Comparison of ENCODE assay signal across 8 cellular contexts in the genomic region with DNA sequence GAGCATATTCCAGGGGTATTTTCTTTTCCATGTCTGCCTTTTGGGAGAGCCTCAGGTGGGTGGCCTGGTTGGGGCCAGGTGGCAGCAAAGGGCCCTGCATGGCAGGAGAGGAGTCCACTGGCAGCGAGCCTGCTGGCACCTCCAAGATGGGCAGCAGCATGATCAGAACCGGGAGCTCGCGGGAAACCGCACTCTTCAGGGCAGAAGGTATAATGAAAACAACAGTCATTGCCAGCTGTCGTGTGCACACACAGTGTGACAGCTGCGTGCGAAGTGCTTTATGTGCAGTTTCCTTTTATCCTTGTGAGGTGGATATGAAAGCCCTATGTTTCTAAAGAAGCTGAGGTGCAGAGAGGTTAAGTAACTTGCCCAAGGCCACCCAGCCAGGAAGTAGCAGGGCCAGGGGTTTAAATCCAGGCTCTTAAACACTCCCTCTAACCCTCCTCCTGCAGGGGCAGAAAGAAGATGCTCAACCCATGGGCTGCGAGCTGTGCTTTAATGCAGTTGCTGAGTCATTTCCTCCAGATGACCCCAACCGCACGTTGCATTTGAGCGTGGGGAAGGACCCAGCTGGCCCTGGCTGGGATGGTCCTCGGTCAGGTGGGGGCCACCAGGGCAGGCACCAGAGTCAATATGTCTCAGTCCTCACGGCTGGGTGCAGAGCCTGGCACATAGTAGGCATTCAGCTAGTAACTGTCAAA.
DNase-seq lines count a peak whose midpoint lies in the region; ATAC-seq and TF ChIP-seq lines count a peak whose summit lies in the region.

No MANE protein-coding gene starts in this region.

- H3K9me3 Mint-ChIP-seq in activated CD8-positive, alpha-beta T cell treated with anti-CD3 and anti-CD28 coated beads, Interleukin-2, amount 10 ng/mL, durations not matched to agents 7 days and 5 days (ENCODE audit: insufficient read depth) = no peaks in the 10 kb centered on the region

- peaks cover 35 to 36% of the 10 kb centered on the region in 2 experiments for H3K4me1 ChIP-seq in neutrophil (ENCODE audit: control insufficient read depth in 1 of 2, insufficient read depth in 1 of 2, low read depth in 1 of 2, low read length in 1 of 2)
- peaks cover 0 to 3% of the 10 kb centered on the region in 2 donors for H3K4me1 ChIP-seq in gastrocnemius medialis

- in situ Hi-C loops in gastrocnemius medialis (cut with MboI; ENCODE audit: low sequenced_read_pairs in 4 of 4) = no loop called here

- H3K36me3 ChIP-seq in neutrophil = no peaks in the 10 kb centered on the region
- no peaks in the 10 kb centered on the region for H3K36me3 ChIP-seq in gastrocnemius medialis

- no peak overlapping the region for H3K27ac Mint-ChIP-seq in activated CD8-positive, alpha-beta T cell treated with anti-CD3 and anti-CD28 coated beads, Interleukin-2, amount 10 ng/mL, durations not matched to agents 7 days and 5 days

- H3K27ac ChIP-seq in neutrophil (peak overlapping the region; percentile 47), gastrocnemius medialis (no peak overlapping the region)

- no peaks in the 10 kb centered on the region for H3K9me3 ChIP-seq in neutrophil
- no peaks in the 10 kb centered on the region for H3K9me3 ChIP-seq in gastrocnemius medialis

- peaks cover 12% of the 10 kb centered on the region for H3K4me1 Mint-ChIP-seq in activated CD8-positive, alpha-beta T cell treated with anti-CD3 and anti-CD28 coated beads, Interleukin-2, amount 10 ng/mL, durations not matched to agents 7 days and 5 days (ENCODE audit: low read depth)

- no peaks in the 10 kb centered on the region for H3K27me3 Mint-ChIP-seq in activated CD8-positive, alpha-beta T cell treated with anti-CD3 and anti-CD28 coated beads, Interleukin-2, amount 10 ng/mL, durations not matched to agents 7 days and 5 days (ENCODE audit: low read depth)

- peak; percentile 43 for ATAC-seq in GM19025 (IDR thresholded peaks at IDR 0.05; ENCODE audit: low read depth, unreplicated experiment)
- peak; percentile 43 for ATAC-seq in HG03103 (IDR thresholded peaks at IDR 0.05; ENCODE audit: low read depth, unreplicated experiment)
- ATAC-seq in activated CD8-positive, alpha-beta T cell treated with anti-CD3 and anti-CD28 coated beads, Interleukin-2, amount 10 ng/mL, durations not matched to agents 7 days and 5 days = peak; percentile 65
- no peak for ATAC-seq in gastrocnemius medialis
- ATAC-seq in GM19452 (IDR thresholded peaks at IDR 0.05; ENCODE audit: unreplicated experiment) = no peak

- intact Hi-C loops in gastrocnemius medialis (cut with DNase I; ENCODE audit: low total_unique reads) = no loop called here

- no peaks in the 10 kb centered on the region for H3K27me3 ChIP-seq in neutrophil
- no peaks in the 10 kb centered on the region for H3K27me3 ChIP-seq in gastrocnemius medialis

- peak; percentile 26 for DNase-seq in activated CD8-positive, alpha-beta T cell treated with anti-CD3 and anti-CD28 coated beads, Interleukin-2, amount 10 ng/mL, durations not matched to agents 7 days and 5 days
- DNase-seq in gastrocnemius medialis = no peak
- no peak for DNase-seq in stimulated activated CD4-positive, alpha-beta T cell treated with anti-CD3 and anti-CD28 coated beads, Interleukin-15, amount 100 ng/mL, for 24 hours
- DNase-seq in HPDE6-E6E7 (ENCODE audit: extremely low spot score) = no peak

- no peak overlapping the region for H3K4me3 Mint-ChIP-seq in activated CD8-positive, alpha-beta T cell treated with anti-CD3 and anti-CD28 coated beads, Interleukin-2, amount 10 ng/mL, durations not matched to agents 7 days and 5 days

- POLR2A ChIA-PET in activated CD8-positive, alpha-beta T cell treated with anti-CD3 and anti-CD28 coated beads, Interleukin-2, amount 10 ng/mL, durations not matched to agents 7 days and 5 days (lab: Charles Lee) = no interaction called here

- no peak overlapping the region for H3K4me3 ChIP-seq in neutrophil (ENCODE audit: low read depth in 1 of 2, low read length in 1 of 2)
- H3K4me3 ChIP-seq in gastrocnemius medialis = no peak overlapping the region

- TF ChIP-seq CTCF in neutrophil (IDR thresholded peaks at IDR 0.05) (no peak), gastrocnemius medialis (IDR thresholded peaks at IDR 0.05 in 4 of 5, conservative IDR thresholded peaks at IDR 0.05 in 1 of 5) (no peak)

- TF ChIP-seq POLR2A in gastrocnemius medialis (IDR thresholded peaks at IDR 0.05) = no peak

- H3K36me3 Mint-ChIP-seq in activated CD8-positive, alpha-beta T cell treated with anti-CD3 and anti-CD28 coated beads, Interleukin-2, amount 10 ng/mL, durations not matched to agents 7 days and 5 days (ENCODE audit: low read depth) = no peaks in the 10 kb centered on the region

- CTCF ChIA-PET in activated CD8-positive, alpha-beta T cell treated with anti-CD3 and anti-CD28 coated beads, Interleukin-2, amount 10 ng/mL, durations not matched to agents 7 days and 5 days (lab: Charles Lee) = interaction anchor here (2.6 kb wide), 1 partner anchor 99 kb away, joined by 9 read pairs; no protein-coding TSS in a partner anchor

Comparison
In these comparisons a context has a peak if more than half of its experiments do, and no peak if none do; other contexts are left out.
1. ATAC-seq: peak in GM19025 (single experiment), HG03103 (single experiment) and activated CD8-positive, alpha-beta T cell treated with anti-CD3 and anti-CD28 coated beads, Interleukin-2, amount 10 ng/mL, durations not matched to agents 7 days and 5 days (single experiment); none in gastrocnemius medialis (0 of 2) and GM19452 (single experiment).